8 cellular contexts compared by ENCODE assay signal in the genomic region with DNA sequence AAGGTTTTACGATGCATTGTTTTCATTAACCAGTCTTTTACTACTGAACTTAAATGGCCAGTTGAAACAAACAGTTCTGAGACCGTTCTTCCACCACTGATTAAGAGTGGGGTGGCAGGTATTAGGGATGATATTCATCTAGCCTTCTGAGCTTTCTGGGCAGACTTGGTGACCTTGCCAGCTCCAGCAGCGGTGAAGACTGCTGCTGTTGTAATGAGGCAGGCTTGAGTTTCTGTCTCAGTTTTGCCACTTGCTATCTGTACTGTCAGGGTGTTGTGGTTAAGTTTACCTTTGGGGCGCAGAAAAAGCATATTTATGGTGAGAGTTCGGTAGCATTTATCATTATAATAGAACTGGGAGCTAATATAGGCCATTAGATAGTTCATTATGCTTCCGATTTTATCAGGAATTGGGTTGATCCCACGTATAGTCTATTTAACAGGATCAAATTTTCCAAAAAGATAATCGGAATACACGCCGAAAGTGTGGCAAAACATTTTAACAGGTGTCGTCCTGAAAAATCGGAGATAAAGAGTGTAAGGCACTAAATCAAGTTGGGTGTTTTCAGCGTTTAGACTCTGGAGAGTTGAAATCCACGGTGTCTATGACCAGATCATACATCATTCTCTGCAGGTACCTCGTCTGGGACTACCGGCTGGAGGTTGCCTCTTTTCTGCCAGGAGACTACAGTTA. TPM values are rescaled to one million over a fixed set of nuclear protein-coding genes. Genes with fewer than 3 reads are reported as not detected.
DNase-seq lines count a peak whose midpoint lies in the region; ATAC-seq and TF ChIP-seq lines count a peak whose summit lies in the region.

No MANE protein-coding gene starts in this region.

- no peak for TF ChIP-seq CTCF in MM.1S (IDR thresholded peaks at IDR 0.05; ENCODE audit: low read length)
- TF ChIP-seq CTCF in heart right ventricle (IDR thresholded peaks at IDR 0.05): no peak
- no peak for TF ChIP-seq CTCF in psoas muscle (IDR thresholded peaks at IDR 0.05)

- 5 to 6% methylated on average over 16 of the region's 16 CpGs for WGBS in heart right ventricle, 2 donors
- 3 to 5% (median 5%) methylated on average over 16 of the region's 16 CpGs for WGBS in psoas muscle, 3 donors

- H3K9me3 Mint-ChIP-seq in activated naive CD4-positive, alpha-beta T cell treated with anti-CD3 and anti-CD28 coated beads, Interleukin-2, amount 10 ng/mL, durations not matched to agents 7 days and 5 days: no peaks in the 10 kb centered on the region

- H3K27me3 ChIP-seq in MM.1S (replicated peaks; ENCODE audit: insufficient read depth, low read length) (no peaks in the 10 kb centered on the region), heart right ventricle (peaks cover 0 to under 1% (median 0%) of the 10 kb centered on the region in 7 donors), psoas muscle (ENCODE audit: insufficient read depth in 3 of 3, low read length in 2 of 3) (no peaks in the 10 kb centered on the region)

- CTCF ChIA-PET in activated naive CD4-positive, alpha-beta T cell treated with anti-CD3 and anti-CD28 coated beads, Interleukin-2, amount 10 ng/mL, durations not matched to agents 7 days and 5 days (lab: Charles Lee): interaction anchor here (5.4 kb wide), 1 partner anchor 35 kb away, joined by 136 read pairs; no protein-coding TSS in a partner anchor

- peak overlapping the region; percentile 99 for H3K27ac Mint-ChIP-seq in activated naive CD4-positive, alpha-beta T cell treated with anti-CD3 and anti-CD28 coated beads, Interleukin-2, amount 10 ng/mL, durations not matched to agents 7 days and 5 days

- no peaks in the 10 kb centered on the region for H3K27me3 Mint-ChIP-seq in activated naive CD4-positive, alpha-beta T cell treated with anti-CD3 and anti-CD28 coated beads, Interleukin-2, amount 10 ng/mL, durations not matched to agents 7 days and 5 days

- peak overlapping the region; percentile 98 for H3K27ac ChIP-seq in MM.1S (ENCODE audit: low read length)
- H3K27ac ChIP-seq in heart right ventricle: peak overlapping the region; percentile 80 to 98 (median 94)
- peak overlapping the region; percentile 97 for H3K27ac ChIP-seq in psoas muscle

- H4K20me1 ChIP-seq in MM.1S (ENCODE audit: insufficient read depth, low read length): no peaks in the 10 kb centered on the region

- peak overlapping the region; percentile 78 for H3K4me2 ChIP-seq in MM.1S (ENCODE audit: low read depth, low read length)

- H3K36me3 ChIP-seq in MM.1S (replicated peaks; ENCODE audit: insufficient read depth, low read length) (no peaks in the 10 kb centered on the region), heart right ventricle (peaks cover 0 to 10% (median 0%) of the 10 kb centered on the region in 9 donors), psoas muscle (ENCODE audit: insufficient read depth in 1 of 2, low read depth in 1 of 2) (peaks cover 0 to 5% of the 10 kb centered on the region in 2 donors)

- H3K9me3 ChIP-seq in MM.1S (replicated peaks; ENCODE audit: insufficient read depth, low read length): no peaks in the 10 kb centered on the region
- H3K9me3 ChIP-seq in heart right ventricle: no peaks in the 10 kb centered on the region
- H3K9me3 ChIP-seq in psoas muscle: no peaks in the 10 kb centered on the region

- peaks cover 48% of the 10 kb centered on the region for H3K79me2 ChIP-seq in MM.1S (ENCODE audit: low read length)

- peak overlapping the region; percentile 84 for H2AFZ ChIP-seq in MM.1S (ENCODE audit: low read length)

- DNase-seq in MM.1S: peak; percentile 78
- DNase-seq in activated naive CD4-positive, alpha-beta T cell treated with anti-CD3 and anti-CD28 coated beads, Interleukin-2, amount 10 ng/mL, durations not matched to agents 7 days and 5 days: peak; percentile 45
- DNase-seq in heart right ventricle: no peak
- DNase-seq in psoas muscle: peak in 1 of 2 donors; percentile 59
- no peak for DNase-seq in HuH-7.5 (ENCODE audit: low spot score)
- no peak for DNase-seq in SK-N-DZ (ENCODE audit: low spot score)

- H3K4me1 ChIP-seq in MM.1S (ENCODE audit: low read length): peaks cover 11% of the 10 kb centered on the region
- peaks cover 0 to 55% (median 28%) of the 10 kb centered on the region in 9 donors for H3K4me1 ChIP-seq in heart right ventricle
- H3K4me1 ChIP-seq in psoas muscle: peaks cover 28% of the 10 kb centered on the region

- peak; percentile 31 for ATAC-seq in GM18870 (IDR thresholded peaks at IDR 0.05; ENCODE audit: unreplicated experiment)
- peak in 7 of 8 donors; percentile 17 to 55 (median 43) for ATAC-seq in heart right ventricle
- ATAC-seq in psoas muscle: peak; percentile 57 to 74 (median 60)
- no peak for ATAC-seq in GM21529 (IDR thresholded peaks at IDR 0.05; ENCODE audit: unreplicated experiment)

- intact Hi-C loops in heart right ventricle (cut with DNase I): loop anchor here in 6 of 10 donors (2.0 to 10.0 kb wide), 5 partner anchors 34 to 163 kb away; a partner anchor contains a TSS
- intact Hi-C loops in psoas muscle (cut with DNase I): loop anchor here (5.0 kb wide), 2 partner anchors 39 to 44 kb away; no protein-coding TSS in a partner anchor

- H3K4me3 Mint-ChIP-seq in activated naive CD4-positive, alpha-beta T cell treated with anti-CD3 and anti-CD28 coated beads, Interleukin-2, amount 10 ng/mL, durations not matched to agents 7 days and 5 days: peak overlapping the region; percentile 91

- peaks cover 55% of the 10 kb centered on the region for H3K4me1 Mint-ChIP-seq in activated naive CD4-positive, alpha-beta T cell treated with anti-CD3 and anti-CD28 coated beads, Interleukin-2, amount 10 ng/mL, durations not matched to agents 7 days and 5 days

- H3K4me3 ChIP-seq in MM.1S (ENCODE audit: low read length) (peak overlapping the region; percentile 95), heart right ventricle (peak overlapping the region; percentile 59 to 97 (median 88)), psoas muscle (peak overlapping the region; percentile 98)

- no peaks in the 10 kb centered on the region for H3K9me2 ChIP-seq in MM.1S (replicated peaks; ENCODE audit: insufficient read depth, low read length)

- peak overlapping the region; percentile 96 for H3K9ac ChIP-seq in MM.1S (ENCODE audit: low read length)

- H3K36me3 Mint-ChIP-seq in activated naive CD4-positive, alpha-beta T cell treated with anti-CD3 and anti-CD28 coated beads, Interleukin-2, amount 10 ng/mL, durations not matched to agents 7 days and 5 days: peaks cover 15% of the 10 kb centered on the region

- peaks cover 23% of the 10 kb centered on the region for H3F3A ChIP-seq in MM.1S (ENCODE audit: insufficient read depth, low read length)

RNA-seq across cellular contexts. Expression of a gene that starts 0.7 kb away (rescaled TPM):
- total RNA-seq in heart right ventricle (10 to 100 TPM; 15.4 to 25.6 (median 19.6) TPM), psoas muscle (10 to 100 TPM; 13.8 to 19.4 (median 16.6) TPM)
- polyA plus RNA-seq in heart right ventricle (10 to 100 TPM; 13.9 to 14.2 TPM), psoas muscle (10 to 100 TPM; 11.5 to 19.3 (median 15.9) TPM)
- polyA plus RNA-seq in SK-N-DZ (2014; cell fraction: cytosol; rRNA removed): 56.4 and 61.2 TPM in 2 replicates
- polyA plus RNA-seq in SK-N-DZ (2014; cell fraction: nucleus; rRNA removed): 60.4 and 68.5 TPM in 2 replicates

RNA-seq across cellular contexts. Expression of a gene that starts 15.2 kb away (rescaled TPM):
- total RNA-seq in heart right ventricle: 10 to 100 TPM in 1 of 10 donors, 1 to 10 TPM in 9; 1.1 to 26.5 (median 3.8) TPM
- 1 to 10 TPM; 2.1 to 4.4 TPM for polyA plus RNA-seq in heart right ventricle
- 1 to 10 TPM; 2.9 to 4.9 (median 4.0) TPM for total RNA-seq in psoas muscle
- polyA plus RNA-seq in psoas muscle: 1 to 10 TPM in 1 of 3 donors, under 1 TPM in 2; 0.82 to 1.4 (median 0.91) TPM
- not detected in 2 replicates for polyA plus RNA-seq in SK-N-DZ (2014; cell fraction: cytosol; rRNA removed)
- polyA plus RNA-seq in SK-N-DZ (2014; cell fraction: nucleus; rRNA removed): not detected in 2 replicates

RNA-seq across cellular contexts. Expression of a gene that starts 42.0 kb away (rescaled TPM):
- total RNA-seq in heart right ventricle: 1 to 10 TPM in 4 of 10 donors, under 1 TPM in 1, not detected in 5; 0.39 to 4.9 (median 1.2) TPM
- polyA plus RNA-seq in heart right ventricle: 1 to 10 TPM in 1 of 2 donors, under 1 TPM in 1; 0.51 to 2.5 TPM
- under 1 TPM in 2 of 4 donors, not detected in 2; 0.67 to 0.68 TPM for total RNA-seq in psoas muscle
- polyA plus RNA-seq in psoas muscle: under 1 TPM in 2 of 3 donors, not detected in 1; 0.35 to 0.51 TPM
- polyA plus RNA-seq in SK-N-DZ (2014; cell fraction: cytosol; rRNA removed): 2.8 TPM in 1 of 2 replicates, not detected in the other
- 1.7 and 5.0 TPM in 2 replicates for polyA plus RNA-seq in SK-N-DZ (2014; cell fraction: nucleus; rRNA removed)

RNA-seq across cellular contexts. Expression of a gene that starts 48.9 kb away (rescaled TPM):
- total RNA-seq in heart right ventricle (10 to 100 TPM; 22.1 to 29.4 (median 24.6) TPM), psoas muscle (10 to 100 TPM; 24.5 to 51.3 (median 37.7) TPM)
- polyA plus RNA-seq in heart right ventricle (1 to 10 TPM; 8.7 to 9.3 TPM), psoas muscle (10 to 100 TPM in 1 of 3 donors, 1 to 10 TPM in 2; 7.9 to 24.1 (median 9.5) TPM)
- polyA plus RNA-seq in SK-N-DZ (2014; cell fraction: cytosol; rRNA removed): 3.9 and 4.8 TPM in 2 replicates
- 2.9 and 6.6 TPM in 2 replicates for polyA plus RNA-seq in SK-N-DZ (2014; cell fraction: nucleus; rRNA removed)

Comparison
In these comparisons a context has a peak if more than half of its experiments do, and no peak if none do; other contexts are left out.
1. DNase-seq: peak in MM.1S (single experiment) and activated naive CD4-positive, alpha-beta T cell treated with anti-CD3 and anti-CD28 coated beads, Interleukin-2, amount 10 ng/mL, durations not matched to agents 7 days and 5 days (single experiment); none in heart right ventricle (0 of 2), HuH-7.5 (single experiment) and SK-N-DZ (single experiment).
2. Peak in every context shown above with its lines, with median percentiles within 50 percentile points of each other: H3K27ac ChIP-seq and H3K4me3 ChIP-seq.